Comparison of ENCODE assay signal across 5 cellular contexts in genomic region chr1:179167955-179168354, GRCh38.
"Had no signal": no experiment of that assay in that cellular context is flagged by ENCODE, and none has a peak within 500 bp of the region (broad histone marks: within the 10 kb centered on the region; RNA-seq: fewer than 3 reads in every experiment).

No MANE protein-coding gene starts in this region.

- H3K9me3 Mint-ChIP-seq: H9 had no signal

- H3K9ac ChIP-seq: GM23248 had no signal

- H2AFZ ChIP-seq: GM23248 had no signal

- H3K27ac ChIP-seq: GM23248 had no signal

- DNase-seq: GM23248, GOT3, H9, HCEC 1CT, IMR-90 had no signal

- H3K4me3 ChIP-seq: GM23248 had no signal

- H3K4me3 Mint-ChIP-seq: H9 had no signal
